In genomic region chr5:40685952-40686351, GRCh38 we compare ENCODE assay signal across 12 cellular contexts. TPM values are rescaled to one million over a fixed set of nuclear protein-coding genes. Genes with fewer than 3 reads are reported as not detected.
A peak's percentile ranks its signal among the peaks of the same experiment; 100 is the strongest.
DNase-seq lines count a peak whose midpoint lies in the region; ATAC-seq and TF ChIP-seq lines count a peak whose summit lies in the region.
"Had no signal": no experiment of that assay in that cellular context is flagged by ENCODE, and none has a peak within 500 bp of the region (broad histone marks: within the 10 kb centered on the region; RNA-seq: fewer than 3 reads in every experiment).

No MANE protein-coding gene starts in this region.

- H3K9me3 Mint-ChIP-seq in stimulated activated naive CD8-positive, alpha-beta T cell treated with anti-CD3 and anti-CD28 coated beads, Interleukin-15, Interleukin-2, amounts not matched to agents 100 ng/mL and 50 ng/mL, for 24 hours, result no peaks in the 10 kb centered on the region
- H3K9me3 Mint-ChIP-seq in activated naive CD8-positive, alpha-beta T cell treated with anti-CD3 and anti-CD28 coated beads, Interleukin-2, amount 10 ng/mL, durations not matched to agents 7 days and 5 days, result no peaks in the 10 kb centered on the region

- no peak for TF ChIP-seq CTCF in neutrophil (IDR thresholded peaks at IDR 0.05)

- peaks cover 72 to 74% of the 10 kb centered on the region in 2 experiments for H3K4me1 ChIP-seq in neutrophil (ENCODE audit: control insufficient read depth in 1 of 2, insufficient read depth in 1 of 2, low read depth in 1 of 2, low read length in 1 of 2)
- H3K4me1 ChIP-seq in GM23248 (ENCODE audit: insufficient read depth), result peaks cover 19% of the 10 kb centered on the region

- peak overlapping the region; percentile 66 for H3K27ac Mint-ChIP-seq in stimulated activated naive CD8-positive, alpha-beta T cell treated with anti-CD3 and anti-CD28 coated beads, Interleukin-15, Interleukin-2, amounts not matched to agents 100 ng/mL and 50 ng/mL, for 24 hours
- peak overlapping the region; percentile 72 for H3K27ac Mint-ChIP-seq in activated naive CD8-positive, alpha-beta T cell treated with anti-CD3 and anti-CD28 coated beads, Interleukin-2, amount 10 ng/mL, durations not matched to agents 7 days and 5 days

- H2AFZ ChIP-seq in GM23248, result no peak overlapping the region

- no peak overlapping the region for H3K4me2 ChIP-seq in GM23248 (ENCODE audit: unreplicated experiment)

- H3K27me3 ChIP-seq in neutrophil, result no peaks in the 10 kb centered on the region
- peaks cover 4% of the 10 kb centered on the region for H3K27me3 ChIP-seq in GM23248 (replicated peaks; ENCODE audit: insufficient read depth)

- ATAC-seq in stimulated activated naive CD8-positive, alpha-beta T cell treated with anti-CD3 and anti-CD28 coated beads, Interleukin-15, Interleukin-2, amounts not matched to agents 100 U/mL and 50 U/mL, for 24 hours, result no peak
- no peak for ATAC-seq in activated naive CD8-positive, alpha-beta T cell treated with anti-CD3 and anti-CD28 coated beads, Interleukin-2, amount 10 ng/mL, durations not matched to agents 7 days and 5 days (ENCODE audit: low read depth)
- no peak for ATAC-seq in GM21528 (IDR thresholded peaks at IDR 0.05; ENCODE audit: low FRiP score, unreplicated experiment)

- H3K79me2 ChIP-seq in GM23248 (ENCODE audit: insufficient read depth), result no peaks in the 10 kb centered on the region

- H3K9me2 ChIP-seq in GM23248 (ENCODE audit: insufficient read depth), result no peaks in the 10 kb centered on the region

- H3K36me3 Mint-ChIP-seq in stimulated activated naive CD8-positive, alpha-beta T cell treated with anti-CD3 and anti-CD28 coated beads, Interleukin-15, Interleukin-2, amounts not matched to agents 100 ng/mL and 50 ng/mL, for 24 hours (ENCODE audit: low read depth), result peaks cover 86% of the 10 kb centered on the region
- H3K36me3 Mint-ChIP-seq in activated naive CD8-positive, alpha-beta T cell treated with anti-CD3 and anti-CD28 coated beads, Interleukin-2, amount 10 ng/mL, durations not matched to agents 7 days and 5 days, result peaks cover 77% of the 10 kb centered on the region

- H3K4me3 Mint-ChIP-seq in stimulated activated naive CD8-positive, alpha-beta T cell treated with anti-CD3 and anti-CD28 coated beads, Interleukin-15, Interleukin-2, amounts not matched to agents 100 ng/mL and 50 ng/mL, for 24 hours, result peak overlapping the region; percentile 97
- peak overlapping the region; percentile 87 for H3K4me3 Mint-ChIP-seq in activated naive CD8-positive, alpha-beta T cell treated with anti-CD3 and anti-CD28 coated beads, Interleukin-2, amount 10 ng/mL, durations not matched to agents 7 days and 5 days

- peaks cover 9% of the 10 kb centered on the region for H3F3A ChIP-seq in GM23248 (ENCODE audit: insufficient read depth)

- peak overlapping the region; percentile 55 for H3K27ac ChIP-seq in neutrophil
- H3K27ac ChIP-seq in GM23248, result no peak overlapping the region

- POLR2A ChIA-PET in activated naive CD8-positive, alpha-beta T cell treated with anti-CD3 and anti-CD28 coated beads, Interleukin-2, amount 10 ng/mL, durations not matched to agents 7 days and 5 days (lab: Charles Lee), result interaction anchor here (1.4 to 1.6 kb wide), 2 partner anchors 249 to 300 kb away, joined by 4 to 10 read pairs; no protein-coding TSS in a partner anchor

- H3K4me1 Mint-ChIP-seq in stimulated activated naive CD8-positive, alpha-beta T cell treated with anti-CD3 and anti-CD28 coated beads, Interleukin-15, Interleukin-2, amounts not matched to agents 100 ng/mL and 50 ng/mL, for 24 hours (ENCODE audit: low read depth), result peaks cover 67% of the 10 kb centered on the region
- H3K4me1 Mint-ChIP-seq in activated naive CD8-positive, alpha-beta T cell treated with anti-CD3 and anti-CD28 coated beads, Interleukin-2, amount 10 ng/mL, durations not matched to agents 7 days and 5 days, result peaks cover 61% of the 10 kb centered on the region

- H3K9ac ChIP-seq in GM23248, result no peak overlapping the region

- in situ Hi-C loops in GM23248 (cut with MboI), result loop anchor here (10.0 kb wide), 2 partner anchors 741 to 971 kb away; no protein-coding TSS in a partner anchor

- H3K4me3 ChIP-seq in neutrophil (ENCODE audit: low read depth in 1 of 2, low read length in 1 of 2) (peak overlapping the region in 1 of 2 experiments; percentile 19), GM23248 (no peak overlapping the region)

- H3K36me3 ChIP-seq in neutrophil (peaks cover 4% of the 10 kb centered on the region), GM23248 (ENCODE audit: low read depth) (no peaks in the 10 kb centered on the region)

- no peaks in the 10 kb centered on the region for H4K20me1 ChIP-seq in GM23248 (ENCODE audit: insufficient read depth)

- DNase-seq in stimulated activated naive CD8-positive, alpha-beta T cell treated with anti-CD3 and anti-CD28 coated beads, Interleukin-15, Interleukin-2, amounts not matched to agents 100 U/mL and 50 U/mL, for 24 hours, result no peak
- DNase-seq in activated naive CD8-positive, alpha-beta T cell treated with anti-CD3 and anti-CD28 coated beads, Interleukin-2, amount 10 ng/mL, durations not matched to agents 7 days and 5 days, result no peak
- DNase-seq in AG08395 (ENCODE audit: low spot score), result no peak
- DNase-seq in GM23248, result no peak
- no peak for DNase-seq in NCI-H1694 (lab: John Stamatoyannopoulos, UW)
- DNase-seq: amygdala, C1 segment of cervical spinal cord, NCI-H524, SHP77 treated with DMSO at 0.1 percent for 48 hours had no signal

- H3K9me3 ChIP-seq in neutrophil (no peaks in the 10 kb centered on the region), GM23248 (ENCODE audit: low read depth) (no peaks in the 10 kb centered on the region)

- H3K27me3 Mint-ChIP-seq in stimulated activated naive CD8-positive, alpha-beta T cell treated with anti-CD3 and anti-CD28 coated beads, Interleukin-15, Interleukin-2, amounts not matched to agents 100 ng/mL and 50 ng/mL, for 24 hours, result no peaks in the 10 kb centered on the region
- no peaks in the 10 kb centered on the region for H3K27me3 Mint-ChIP-seq in activated naive CD8-positive, alpha-beta T cell treated with anti-CD3 and anti-CD28 coated beads, Interleukin-2, amount 10 ng/mL, durations not matched to agents 7 days and 5 days

- WGBS in GM23248 (ENCODE audit: low coverage in 1 of 2, low lambda C conversion rate in 2 of 2, missing lambda C conversion rate in 2 of 2), 2 experiments, result 85 to 90% methylated on average over 1 of the region's 1 CpG

RNA-seq across cellular contexts. Expression of gene PTGER4, which starts 6.2 kb away (rescaled TPM):
- 10 to 100 TPM; 51.4 to 53.8 TPM for total RNA-seq in activated naive CD8-positive, alpha-beta T cell treated with anti-CD3 and anti-CD28 coated beads, Interleukin-2, amount 10 ng/mL, durations not matched to agents 7 days and 5 days
- 0.13 TPM in 1 of 2 replicates, not detected in the other for total RNA-seq in GM23248 (2014; rRNA removed; shearing (Covaris generic))
- 0.41 and 0.46 TPM in 2 replicates for polyA plus RNA-seq in GM23248 (2016; fragmentation: Nextera tagmentation; extraction: Ambion mirVana)

Comparison
In these comparisons a context has a peak if more than half of its experiments do, and no peak if none do; other contexts are left out.
1. RNA of gene PTGER4, which starts 6.2 kb away (total RNA-seq): 51.4 to 53.8 TPM in activated naive CD8-positive, alpha-beta T cell treated with anti-CD3 and anti-CD28 coated beads, Interleukin-2, amount 10 ng/mL, durations not matched to agents 7 days and 5 days; 0.13 TPM in GM23248; every median in the first group is over 10 times any median in the second.